Comparison of ENCODE assay signal across 9 cellular contexts in the genomic region with DNA sequence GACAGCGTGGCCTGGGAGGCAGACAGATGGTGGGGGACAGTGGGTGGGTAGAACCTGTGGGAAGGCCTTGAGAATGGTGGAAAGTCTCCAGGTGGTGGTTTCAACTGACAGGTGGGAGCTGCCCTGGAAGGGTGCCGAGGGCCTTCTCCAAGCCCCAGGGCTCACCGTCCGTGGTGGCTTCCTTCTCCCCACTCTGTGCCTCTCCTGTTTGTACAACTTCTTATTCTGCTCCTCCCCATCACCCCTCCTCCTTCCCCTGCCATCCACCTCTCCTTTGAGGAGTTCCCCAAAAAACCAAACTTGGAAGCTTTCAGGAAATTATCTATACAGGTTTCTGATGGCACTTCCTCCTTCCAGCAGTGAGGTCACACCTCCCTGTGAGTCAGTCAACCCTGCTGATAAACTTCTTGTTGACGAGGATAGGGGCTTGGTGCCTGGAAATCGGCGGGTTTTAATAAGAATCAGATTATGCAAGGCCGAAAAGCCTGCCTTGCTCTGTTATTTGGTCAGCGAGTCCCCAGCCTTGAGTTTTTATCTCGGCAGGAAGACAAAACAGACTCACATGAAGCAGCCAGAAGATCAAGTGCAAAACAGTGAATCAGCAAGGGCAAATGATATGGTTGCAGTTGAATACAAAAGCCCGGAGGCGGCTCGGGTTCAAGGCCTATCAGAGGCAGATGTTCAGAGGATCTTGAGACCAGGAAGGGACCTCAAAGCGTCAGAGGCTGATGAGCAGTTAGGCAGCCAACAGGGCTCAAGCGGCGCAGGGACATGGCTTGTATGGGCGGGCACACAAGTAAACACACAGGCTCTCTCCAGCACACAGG. TPM values are rescaled to one million over a fixed set of nuclear protein-coding genes. Genes with fewer than 3 reads are reported as not detected.
A peak's percentile ranks its signal among the peaks of the same experiment; 100 is the strongest.
DNase-seq lines count a peak whose midpoint lies in the region; ATAC-seq and TF ChIP-seq lines count a peak whose summit lies in the region.
"Had no signal": no experiment of that assay in that cellular context is flagged by ENCODE, and none has a peak within 500 bp of the region (broad histone marks: within the 10 kb centered on the region; RNA-seq: fewer than 3 reads in every experiment).

No MANE protein-coding gene starts in this region.

- no peaks in the 10 kb centered on the region for H3K9me2 ChIP-seq in Karpas-422 (replicated peaks; ENCODE audit: insufficient read depth, low read length)

- H3K27me3 ChIP-seq in WERI-Rb-1 (ENCODE audit: insufficient read depth, low read depth, severe bottlenecking) (no peaks in the 10 kb centered on the region), heart right ventricle (no peaks in the 10 kb centered on the region), Karpas-422 (ENCODE audit: low read length) (no peaks in the 10 kb centered on the region)

- H3K36me3 ChIP-seq in WERI-Rb-1 (peaks cover 3% of the 10 kb centered on the region), heart right ventricle (peaks cover 0 to 45% (median 7%) of the 10 kb centered on the region in 9 donors), Karpas-422 (ENCODE audit: insufficient read depth, low read length) (no peaks in the 10 kb centered on the region)

- H3K4me1 Mint-ChIP-seq in T-helper 2 cell treated with Interferon-gamma antibody and Interleukin-4, amounts not matched to agents 5 μg/mL and 100 μg/mL, for 36 hours (ENCODE audit: low read depth) = peaks cover 40% of the 10 kb centered on the region
- H3K4me1 Mint-ChIP-seq: B cell had no signal

- ATAC-seq in heart right ventricle (peak; percentile 18 to 78 (median 36)), HG02884 (IDR thresholded peaks at IDR 0.05; ENCODE audit: unreplicated experiment) (no peak)

- H3K4me3 ChIP-seq in WERI-Rb-1 (ENCODE audit: low read depth, low read length) (no peak overlapping the region), heart right ventricle (no peak overlapping the region), Karpas-422 (ENCODE audit: low read length) (no peak overlapping the region)

- no peaks in the 10 kb centered on the region for H3K9me3 Mint-ChIP-seq in T-helper 2 cell treated with Interferon-gamma antibody and Interleukin-4, amounts not matched to agents 5 μg/mL and 100 μg/mL, for 36 hours

- H3K27ac Mint-ChIP-seq in T-helper 2 cell treated with Interferon-gamma antibody and Interleukin-4, amounts not matched to agents 5 μg/mL and 100 μg/mL, for 36 hours = peak overlapping the region; percentile 83
- H3K27ac Mint-ChIP-seq: B cell had no signal

- intact Hi-C loops in heart right ventricle (cut with DNase I) = loop anchor here in 1 of 10 donors (2.0 kb wide), 1 partner anchor 23 kb away; no protein-coding TSS in a partner anchor

- no peaks in the 10 kb centered on the region for H4K20me1 ChIP-seq in Karpas-422 (ENCODE audit: insufficient read depth, low read depth, low read length)

- H3K9me3 ChIP-seq in WERI-Rb-1 (ENCODE audit: severe bottlenecking) (no peaks in the 10 kb centered on the region), heart right ventricle (no peaks in the 10 kb centered on the region), Karpas-422 (ENCODE audit: low read length) (no peaks in the 10 kb centered on the region)

- peak; percentile 17 for DNase-seq in T-helper 2 cell treated with Interferon-gamma antibody and Interleukin-4, amounts not matched to agents 5 μg/mL and 100 μg/mL, for 36 hours (ENCODE audit: low spot score)
- DNase-seq in T-helper 2 cell = no peak
- peak; percentile 64 for DNase-seq in WERI-Rb-1
- DNase-seq in heart right ventricle = peak; percentile 53 to 58
- DNase-seq in superior temporal gyrus (ENCODE audit: extremely low spot score) = peak; percentile 15
- no peak for DNase-seq in cortex of kidney (lab: John Stamatoyannopoulos, UW)
- no peak for DNase-seq in Karpas-422

- peaks cover 24 to 77% (median 60%) of the 10 kb centered on the region in 9 donors for H3K4me1 ChIP-seq in heart right ventricle
- peaks cover 12% of the 10 kb centered on the region; the same call in 1 of the 2 replicates for H3K4me1 ChIP-seq in Karpas-422 (ENCODE audit: low read length)

- peaks cover 34% of the 10 kb centered on the region for H3K36me3 Mint-ChIP-seq in T-helper 2 cell treated with Interferon-gamma antibody and Interleukin-4, amounts not matched to agents 5 μg/mL and 100 μg/mL, for 36 hours (ENCODE audit: low read depth)

- peak overlapping the region; percentile 74 for H3K27ac ChIP-seq in WERI-Rb-1
- peak overlapping the region; percentile 54 to 86 (median 72) for H3K27ac ChIP-seq in heart right ventricle
- H3K27ac ChIP-seq in Karpas-422 (ENCODE audit: low read length) = no peak overlapping the region

- peaks cover 5% of the 10 kb centered on the region; the same call in 1 of the 2 replicates for H3K79me2 ChIP-seq in Karpas-422 (ENCODE audit: low read length)

- no peak for TF ChIP-seq CTCF in WERI-Rb-1 (IDR thresholded peaks at IDR 0.05; ENCODE audit: low read depth, low read length)
- TF ChIP-seq CTCF in heart right ventricle (IDR thresholded peaks at IDR 0.05) = no peak

- H3K27me3 Mint-ChIP-seq in T-helper 2 cell treated with Interferon-gamma antibody and Interleukin-4, amounts not matched to agents 5 μg/mL and 100 μg/mL, for 36 hours (ENCODE audit: low read depth) = no peaks in the 10 kb centered on the region
- H3K27me3 Mint-ChIP-seq: B cell had no signal

- no peak overlapping the region for H3K4me2 ChIP-seq in Karpas-422 (ENCODE audit: low read depth, low read length, poor library complexity, severe bottlenecking)

- H2AFZ ChIP-seq in Karpas-422 (ENCODE audit: low read length) = no peak overlapping the region

- H3K4me3 Mint-ChIP-seq in T-helper 2 cell treated with Interferon-gamma antibody and Interleukin-4, amounts not matched to agents 5 μg/mL and 100 μg/mL, for 36 hours = peak overlapping the region; percentile 7
- H3K4me3 Mint-ChIP-seq: B cell had no signal

- WGBS in heart right ventricle, 2 donors = 53 to 56% methylated on average over 17 of the region's 17 CpGs

- H3K9ac ChIP-seq in Karpas-422 (ENCODE audit: low read length) = no peak overlapping the region

RNA-seq across cellular contexts. Expression of a gene that starts 9.5 kb away (rescaled TPM):
- total RNA-seq in heart right ventricle = 10 to 100 TPM; 24.8 to 51.0 (median 43.4) TPM
- polyA plus RNA-seq in heart right ventricle = 10 to 100 TPM; 96.2 to 98.2 TPM
- total RNA-seq in Karpas-422 (2014; rRNA removed; shearing (Covaris generic); ENCODE audit: low replicate concordance) = 5.8 and 6.6 TPM in 2 replicates

RNA-seq across cellular contexts. Expression of a gene that starts 42.1 kb away (rescaled TPM):
- 10 to 100 TPM in 6 of 10 donors, 1 to 10 TPM in 4; 6.5 to 17.3 (median 10.6) TPM for total RNA-seq in heart right ventricle
- polyA plus RNA-seq in heart right ventricle = 10 to 100 TPM in 1 of 2 donors, 1 to 10 TPM in 1; 8.8 to 17.1 TPM
- 17.6 and 18.3 TPM in 2 replicates for total RNA-seq in Karpas-422 (2014; rRNA removed; shearing (Covaris generic); ENCODE audit: low replicate concordance)

Comparison
In these comparisons a context has a peak if more than half of its experiments do, and no peak if none do; other contexts are left out.
1. DNase-seq: peak in T-helper 2 cell treated with Interferon-gamma antibody and Interleukin-4, amounts not matched to agents 5 μg/mL and 100 μg/mL, for 36 hours (single experiment), WERI-Rb-1 (single experiment), heart right ventricle (2 of 2) and superior temporal gyrus (single experiment); none in T-helper 2 cell (0 of 5), cortex of kidney (single experiment) and Karpas-422 (single experiment).